Comparison of ENCODE assay signal across 10 cellular contexts in the genomic region with DNA sequence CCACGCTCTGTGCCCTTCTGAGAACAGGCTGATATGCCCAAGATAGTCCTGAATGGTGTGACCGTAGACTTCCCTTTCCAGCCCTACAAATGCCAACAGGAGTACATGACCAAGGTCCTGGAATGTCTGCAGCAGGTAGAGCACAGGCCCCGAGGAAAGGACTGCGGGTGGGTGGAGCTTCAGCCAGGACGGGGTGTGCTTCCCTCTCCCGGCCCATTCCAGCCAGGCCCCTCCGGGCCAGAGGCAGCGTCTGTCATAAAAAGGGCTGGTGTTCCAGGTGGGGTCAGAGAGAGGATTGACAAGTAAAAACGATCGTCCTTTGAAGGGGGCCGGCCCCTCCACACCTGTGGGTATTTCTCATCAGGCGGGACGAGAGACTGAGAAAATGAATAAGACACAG. TPM values are rescaled to one million over a fixed set of nuclear protein-coding genes. Genes with fewer than 3 reads are reported as not detected.
DNase-seq lines count a peak whose midpoint lies in the region; ATAC-seq, FAIRE-seq and TF ChIP-seq lines count a peak whose summit lies in the region.
"Had no signal": no experiment of that assay in that cellular context is flagged by ENCODE, and none has a peak within 500 bp of the region (broad histone marks: within the 10 kb centered on the region; RNA-seq: fewer than 3 reads in every experiment).

No MANE protein-coding gene starts in this region.

- intact Hi-C loops in activated T-helper 1 cell treated with anti-CD3 and anti-CD28 coated beads, Interleukin-12 subunit alpha, Interleukin-12 subunit beta, Interleukin-2, Interleukin-4 antibody, amounts not matched to agents 30 ng/mL and 10 ng/mL and 1 ng/mL, durations not matched to agents 14 hours and 24 hours and 36 hours (cut with micrococcal nuclease) = loop anchor here (2.0 to 5.0 kb wide), 2 partner anchors 69 to 418 kb away; a partner anchor contains a TSS
- intact Hi-C loops in stomach (cut with DNase I; ENCODE audit: low total_unique reads) = no loop called here

- H3K27ac ChIP-seq in stomach = peak overlapping the region in 4 of 5 donors; percentile 85 to 90 (median 90)

- H3K4me1 Mint-ChIP-seq in activated T-helper 1 cell treated with anti-CD3 and anti-CD28 coated beads, Interleukin-12 subunit alpha, Interleukin-12 subunit beta, Interleukin-2, Interleukin-4 antibody, amounts not matched to agents 30 ng/mL and 10 ng/mL and 1 ng/mL, durations not matched to agents 14 hours and 24 hours and 36 hours (ENCODE audit: low read depth) = peaks cover 35% of the 10 kb centered on the region
- H3K4me1 Mint-ChIP-seq in immature natural killer cell = peaks cover 24% of the 10 kb centered on the region in 2 donors

- H3K36me3 ChIP-seq in stomach = peaks cover 26 to 44% (median 42%) of the 10 kb centered on the region in 4 donors

- FAIRE-seq in RCC 7860 (lab: Jason Lieb, UNC) = no peak
- FAIRE-seq: A204.1 had no signal

- H3K9me3 Mint-ChIP-seq in activated T-helper 1 cell treated with anti-CD3 and anti-CD28 coated beads, Interleukin-12 subunit alpha, Interleukin-12 subunit beta, Interleukin-2, Interleukin-4 antibody, amounts not matched to agents 30 ng/mL and 10 ng/mL and 1 ng/mL, durations not matched to agents 14 hours and 24 hours and 36 hours = no peaks in the 10 kb centered on the region
- peaks cover 0 to 3% (median 0%) of the 10 kb centered on the region in 6 donors for H3K9me3 Mint-ChIP-seq in immature natural killer cell

- WGBS in stomach, 5 donors = 48 to 55% (median 52%) methylated on average over 13 of the region's 13 CpGs

- H3K4me3 Mint-ChIP-seq in activated T-helper 1 cell treated with anti-CD3 and anti-CD28 coated beads, Interleukin-12 subunit alpha, Interleukin-12 subunit beta, Interleukin-2, Interleukin-4 antibody, amounts not matched to agents 30 ng/mL and 10 ng/mL and 1 ng/mL, durations not matched to agents 14 hours and 24 hours and 36 hours = peak overlapping the region; percentile 94
- peak overlapping the region; percentile 95 to 97 (median 96) for H3K4me3 Mint-ChIP-seq in immature natural killer cell

- H3K36me3 Mint-ChIP-seq in activated T-helper 1 cell treated with anti-CD3 and anti-CD28 coated beads, Interleukin-12 subunit alpha, Interleukin-12 subunit beta, Interleukin-2, Interleukin-4 antibody, amounts not matched to agents 30 ng/mL and 10 ng/mL and 1 ng/mL, durations not matched to agents 14 hours and 24 hours and 36 hours (ENCODE audit: low read depth) = peaks cover 9% of the 10 kb centered on the region
- peaks cover 3 to 10% (median 4%) of the 10 kb centered on the region in 3 donors for H3K36me3 Mint-ChIP-seq in immature natural killer cell

- H3K27me3 ChIP-seq in stomach = no peaks in the 10 kb centered on the region

- no peaks in the 10 kb centered on the region for H3K9me3 ChIP-seq in stomach

- peak overlapping the region; percentile 72 to 95 (median 84) for H3K4me3 ChIP-seq in stomach

- TF ChIP-seq CTCF in stomach (IDR thresholded peaks at IDR 0.05) = no peak

- no peak overlapping the region for H3K27ac Mint-ChIP-seq in activated T-helper 1 cell treated with anti-CD3 and anti-CD28 coated beads, Interleukin-12 subunit alpha, Interleukin-12 subunit beta, Interleukin-2, Interleukin-4 antibody, amounts not matched to agents 30 ng/mL and 10 ng/mL and 1 ng/mL, durations not matched to agents 14 hours and 24 hours and 36 hours
- no peak overlapping the region for H3K27ac Mint-ChIP-seq in immature natural killer cell

- no peak for TF ChIP-seq EP300 in stomach (IDR thresholded peaks at IDR 0.05)

- H3K27me3 Mint-ChIP-seq in activated T-helper 1 cell treated with anti-CD3 and anti-CD28 coated beads, Interleukin-12 subunit alpha, Interleukin-12 subunit beta, Interleukin-2, Interleukin-4 antibody, amounts not matched to agents 30 ng/mL and 10 ng/mL and 1 ng/mL, durations not matched to agents 14 hours and 24 hours and 36 hours (ENCODE audit: insufficient read depth) = peaks cover 7% of the 10 kb centered on the region
- peaks cover 7 to 10% (median 9%) of the 10 kb centered on the region in 3 donors for H3K27me3 Mint-ChIP-seq in immature natural killer cell (ENCODE audit: low read depth in 3 of 3)

- no peak for TF ChIP-seq POLR2A in stomach (IDR thresholded peaks at IDR 0.05)

- H3K4me1 ChIP-seq in stomach = peaks cover 15 to 36% (median 27%) of the 10 kb centered on the region in 4 donors

- ATAC-seq in HG03565 (IDR thresholded peaks at IDR 0.05; ENCODE audit: unreplicated experiment) = no peak

- peak; percentile 22 for DNase-seq in NCI-H2227 (lab: John Stamatoyannopoulos, UW; ENCODE audit: unreplicated experiment)
- DNase-seq in NCI-H2227 treated with DMSO at 0.1 percent for 48 hours (lab: John Stamatoyannopoulos, UW) = no peak
- no peak for DNase-seq in activated T-helper 1 cell treated with anti-CD3 and anti-CD28 coated beads, Interleukin-12 subunit alpha, Interleukin-12 subunit beta, Interleukin-2, Interleukin-4 antibody, amounts not matched to agents 30 ng/mL and 10 ng/mL and 1 ng/mL, durations not matched to agents 14 hours and 24 hours and 36 hours (ENCODE audit: low spot score)
- no peak for DNase-seq in immature natural killer cell
- DNase-seq in stomach = no peak
- DNase-seq in central memory CD4-positive, alpha-beta T cell = no peak
- DNase-seq in RCC 7860 (ENCODE audit: low spot score) = no peak
- DNase-seq: activated CD4-positive, alpha-beta T cell treated with anti-CD3 and anti-CD28 coated beads, Interleukin-2, amount 50 U/mL, for 1 hour had no signal

RNA-seq across cellular contexts. Expression of a gene that starts 1.3 kb away (rescaled TPM):
- total RNA-seq in activated T-helper 1 cell treated with anti-CD3 and anti-CD28 coated beads, Interleukin-12 subunit alpha, Interleukin-12 subunit beta, Interleukin-2, Interleukin-4 antibody, amounts not matched to agents 30 ng/mL and 10 ng/mL and 1 ng/mL, durations not matched to agents 14 hours and 24 hours and 36 hours = 54.4 and 55.5 TPM in 2 replicates
- polyA plus RNA-seq in immature natural killer cell (1 to 10 TPM in 2 of 3 donors, not detected in 1; 1.5 to 7.3 TPM), stomach (1 to 10 TPM; 7.6 to 10.0 (median 9.2) TPM)
- total RNA-seq in stomach = 10 to 100 TPM; 13.6 to 70.4 (median 32.7) TPM

RNA-seq across cellular contexts. Expression of a gene that starts 6.1 kb away (rescaled TPM):
- 5.3 and 5.5 TPM in 2 replicates for total RNA-seq in activated T-helper 1 cell treated with anti-CD3 and anti-CD28 coated beads, Interleukin-12 subunit alpha, Interleukin-12 subunit beta, Interleukin-2, Interleukin-4 antibody, amounts not matched to agents 30 ng/mL and 10 ng/mL and 1 ng/mL, durations not matched to agents 14 hours and 24 hours and 36 hours
- polyA plus RNA-seq in immature natural killer cell (1 to 10 TPM in 2 of 3 donors, under 1 TPM in 1; 0.36 to 1.6 (median 1.1) TPM), stomach (10 to 100 TPM; 12.3 to 14.8 (median 12.5) TPM)
- 10 to 100 TPM in 2 of 5 donors, 1 to 10 TPM in 2, under 1 TPM in 1; 0.87 to 13.4 (median 5.5) TPM for total RNA-seq in stomach

RNA-seq across cellular contexts. Expression of a gene that starts 32.5 kb away (rescaled TPM):
- 13.4 and 13.7 TPM in 2 replicates for total RNA-seq in activated T-helper 1 cell treated with anti-CD3 and anti-CD28 coated beads, Interleukin-12 subunit alpha, Interleukin-12 subunit beta, Interleukin-2, Interleukin-4 antibody, amounts not matched to agents 30 ng/mL and 10 ng/mL and 1 ng/mL, durations not matched to agents 14 hours and 24 hours and 36 hours
- polyA plus RNA-seq in immature natural killer cell (10 to 100 TPM in 1 of 3 donors, 1 to 10 TPM in 1, not detected in 1; 2.7 to 11.4 TPM), stomach (1 to 10 TPM; 5.4 to 7.5 (median 7.4) TPM)
- total RNA-seq in stomach = 10 to 100 TPM in 2 of 5 donors, 1 to 10 TPM in 3; 1.8 to 20.4 (median 8.3) TPM

RNA-seq across cellular contexts. Expression of a gene that starts 37.1 kb away (rescaled TPM):
- not detected in 2 replicates for total RNA-seq in activated T-helper 1 cell treated with anti-CD3 and anti-CD28 coated beads, Interleukin-12 subunit alpha, Interleukin-12 subunit beta, Interleukin-2, Interleukin-4 antibody, amounts not matched to agents 30 ng/mL and 10 ng/mL and 1 ng/mL, durations not matched to agents 14 hours and 24 hours and 36 hours
- polyA plus RNA-seq in immature natural killer cell = not detected
- 10 to 100 TPM in 1 of 5 donors, 1 to 10 TPM in 3, not detected in 1; 1.1 to 16.9 (median 3.2) TPM for total RNA-seq in stomach
- polyA plus RNA-seq in stomach = 10 to 100 TPM in 1 of 3 donors, 1 to 10 TPM in 2; 8.5 to 26.2 (median 9.5) TPM

RNA-seq across cellular contexts. Expression of a gene that starts 48.4 kb away (rescaled TPM):
- 71.8 and 73.5 TPM in 2 replicates for total RNA-seq in activated T-helper 1 cell treated with anti-CD3 and anti-CD28 coated beads, Interleukin-12 subunit alpha, Interleukin-12 subunit beta, Interleukin-2, Interleukin-4 antibody, amounts not matched to agents 30 ng/mL and 10 ng/mL and 1 ng/mL, durations not matched to agents 14 hours and 24 hours and 36 hours
- polyA plus RNA-seq in immature natural killer cell = 10 to 100 TPM; 43.0 to 72.7 (median 54.3) TPM
- total RNA-seq in stomach = 100 to 1,000 TPM in 1 of 5 donors, 10 to 100 TPM in 3, 1 to 10 TPM in 1; 7.6 to 103 (median 35.8) TPM
- polyA plus RNA-seq in stomach = 10 to 100 TPM; 30.2 to 56.2 (median 35.9) TPM
